Comparison of ENCODE assay signal across 28 cellular contexts in the genomic region with DNA sequence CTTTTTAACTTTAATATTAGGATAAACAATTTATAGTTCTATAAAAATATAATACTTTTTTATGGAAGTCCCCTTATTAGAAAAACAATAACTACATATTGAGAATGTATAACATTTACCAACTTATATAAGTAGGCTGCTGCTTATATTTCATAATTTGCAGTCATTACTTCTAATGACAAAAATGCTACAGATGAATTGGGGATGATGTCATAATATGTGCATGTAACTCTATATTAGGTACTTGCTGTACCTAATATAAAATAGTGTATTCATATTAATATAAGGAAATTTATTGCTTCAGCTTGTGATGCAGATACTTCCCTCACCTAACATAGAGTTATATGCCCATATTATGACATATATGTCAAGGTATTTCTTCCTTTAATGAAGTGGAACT.
"Had no signal": no experiment of that assay in that cellular context is flagged by ENCODE, and none has a peak within 500 bp of the region (broad histone marks: within the 10 kb centered on the region; RNA-seq: fewer than 3 reads in every experiment).

No MANE protein-coding gene starts in this region.

- H3K27ac ChIP-seq: colonic mucosa, coronary artery, dorsolateral prefrontal cortex, epithelial cell of prostate, esophagus muscularis mucosa, esophagus squamous epithelium, foreskin keratinocyte, gastrocnemius medialis, gastroesophageal sphincter, heart left ventricle, heart right ventricle had no signal

- H3K4me1 ChIP-seq: colonic mucosa, esophagus muscularis mucosa, esophagus squamous epithelium, foreskin keratinocyte, gastrocnemius medialis, gastroesophageal sphincter, heart left ventricle, heart right ventricle had no signal

- H3K4me3 ChIP-seq: colonic mucosa, coronary artery, dorsolateral prefrontal cortex, esophagus muscularis mucosa, esophagus squamous epithelium, gastrocnemius medialis, gastroesophageal sphincter, heart left ventricle, heart right ventricle had no signal

- DNase-seq: colonic mucosa; cortex of kidney; dermis blood vessel endothelial cell; dorsolateral prefrontal cortex; effector CD4-positive, alpha-beta T cell; effector CD8-positive, alpha-beta T cell; effector memory CD4-positive, alpha-beta T cell; effector memory CD8-positive, alpha-beta T cell; endodermal cell; erythroblast; esophagus squamous epithelium; foreskin fibroblast; foreskin keratinocyte; foreskin melanocyte; gastrocnemius medialis; glutamatergic neuron; head of caudate nucleus; heart left ventricle; heart right ventricle had no signal

- ATAC-seq: effector memory CD8-positive, alpha-beta T cell; esophagus mucosa; foreskin keratinocyte; gastrocnemius medialis; gastroesophageal sphincter; heart left ventricle; heart right ventricle had no signal

- FAIRE-seq: colon, endometrium, endothelial cell of umbilical vein, frontal cortex had no signal

- H3K9me3 ChIP-seq: colonic mucosa, esophagus muscularis mucosa, esophagus squamous epithelium, gastrocnemius medialis, gastroesophageal sphincter had no signal

- H3K27me3 ChIP-seq: colonic mucosa, dorsolateral prefrontal cortex, esophagus muscularis mucosa, esophagus squamous epithelium, foreskin keratinocyte, gastrocnemius medialis, gastroesophageal sphincter, heart left ventricle, heart right ventricle had no signal

- H3K36me3 ChIP-seq: colonic mucosa, esophagus muscularis mucosa, esophagus squamous epithelium, gastrocnemius medialis, gastroesophageal sphincter, heart left ventricle, heart right ventricle had no signal
